1 cellular context compared by ENCODE assay signal in genomic region chr1:91015794-91016550, GRCh38.
TF ChIP-seq lines count a peak whose summit lies in the region.

No MANE protein-coding gene starts in this region.

TF ChIP-seq in HepG2, 621 proteins besides CTCF, POLR2A, EP300 and RAD21 (continued from another document):
- no peak for TF ChIP-seq CREBL2 (CRISPR knock-in tag; IDR thresholded peaks at IDR 0.05; ENCODE audit: borderline replicate concordance)
- peak; percentile 16 for TF ChIP-seq SKI (IDR thresholded peaks at IDR 0.05; ENCODE audit: partially characterized antibody)
- no peak; the same call in 1 of the 2 replicates for TF ChIP-seq EHMT2 (IDR thresholded peaks at IDR 0.05; ENCODE audit: borderline replicate concordance, low read depth, low read length)
- no peak for TF ChIP-seq SRSF1 (optimal IDR thresholded peaks at IDR 0.05; ENCODE audit: low read depth, low read length)
- no peak for TF ChIP-seq ZNF646 (CRISPR knock-in tag; IDR thresholded peaks at IDR 0.05)
- no peak for TF ChIP-seq GPN1 (CRISPR knock-in tag; IDR thresholded peaks at IDR 0.05; ENCODE audit: borderline replicate concordance)
- no peak for TF ChIP-seq TMF1 (CRISPR knock-in tag; IDR thresholded peaks at IDR 0.05; ENCODE audit: low read depth)
- TF ChIP-seq MBNL3 (CRISPR knock-in tag; conservative IDR thresholded peaks at IDR 0.05) = no peak
- TF ChIP-seq ZHX2 (IDR thresholded peaks at IDR 0.05; ENCODE audit: low read depth) = no peak
- TF ChIP-seq ZHX2 (CRISPR knock-in tag; IDR thresholded peaks at IDR 0.05; ENCODE audit: borderline replicate concordance) = no peak
- TF ChIP-seq ZNF660 (CRISPR knock-in tag; IDR thresholded peaks at IDR 0.05; ENCODE audit: borderline replicate concordance, low read depth) = no peak
- no peak for TF ChIP-seq TBX2 (CRISPR knock-in tag; IDR thresholded peaks at IDR 0.05; ENCODE audit: borderline replicate concordance)
- no peak for TF ChIP-seq TAF1 (CRISPR knock-in tag; IDR thresholded peaks at IDR 0.05)
- TF ChIP-seq ZNF883 (CRISPR knock-in tag; IDR thresholded peaks at IDR 0.05; ENCODE audit: not compliant biosample characterization) = no peak
- TF ChIP-seq ZNF451 (CRISPR knock-in tag; IDR thresholded peaks at IDR 0.05) = no peak
- peak; percentile 41; the same call in 1 of the 2 replicates for TF ChIP-seq IRF2 (CRISPR knock-in tag; IDR thresholded peaks at IDR 0.05)
- peak; percentile 40; the same call in 1 of the 2 replicates for TF ChIP-seq SAP130 (CRISPR knock-in tag; IDR thresholded peaks at IDR 0.05; ENCODE audit: low read depth)
- TF ChIP-seq THAP9 (CRISPR knock-in tag; IDR thresholded peaks at IDR 0.05; ENCODE audit: borderline replicate concordance) = no peak
